Comparison of ENCODE assay signal across 11 cellular contexts in genomic region chr16:3999479-3999868, GRCh38.
DNase-seq lines count a peak whose midpoint lies in the region; ATAC-seq, FAIRE-seq and TF ChIP-seq lines count a peak whose summit lies in the region.
"Had no signal": no experiment of that assay in that cellular context is flagged by ENCODE, and none has a peak within 500 bp of the region (broad histone marks: within the 10 kb centered on the region; RNA-seq: fewer than 3 reads in every experiment).

No MANE protein-coding gene starts in this region.

- H3K4me3 ChIP-seq in GM23248 (peak overlapping the region; percentile 10; the same call in 1 of the 2 replicates), astrocyte (ENCODE audit: insufficient read depth, low read depth, low read length) (no peak overlapping the region), iPS-20b (ENCODE audit: low read length) (no peak overlapping the region), gastrocnemius medialis (peak overlapping the region in 2 of 4 donors; percentile 9 to 31)
- H3K4me3 ChIP-seq: ascending aorta had no signal

- H3K4me3 Mint-ChIP-seq in astrocyte (ENCODE audit: unreplicated experiment) = no peak overlapping the region

- H3K27me3 ChIP-seq in GM23248 (replicated peaks; ENCODE audit: insufficient read depth) = no peaks in the 10 kb centered on the region
- no peaks in the 10 kb centered on the region for H3K27me3 ChIP-seq in astrocyte (ENCODE audit: insufficient read depth, low read length)
- H3K27me3 ChIP-seq in iPS-20b (ENCODE audit: insufficient read depth, low read length) = no peaks in the 10 kb centered on the region
- H3K27me3 ChIP-seq in gastrocnemius medialis = no peaks in the 10 kb centered on the region
- H3K27me3 ChIP-seq: ascending aorta, neutrophil had no signal

- H3K9me2 ChIP-seq in GM23248 (ENCODE audit: insufficient read depth) = no peaks in the 10 kb centered on the region

- H3K4me2 ChIP-seq in GM23248 (ENCODE audit: unreplicated experiment) (peak overlapping the region; percentile 51), astrocyte (ENCODE audit: low read length) (peak overlapping the region; percentile 33)

- H3K4me1 Mint-ChIP-seq in astrocyte (ENCODE audit: low read depth, unreplicated experiment) = peaks cover 11% of the 10 kb centered on the region

- H3K9ac ChIP-seq in GM23248 (peak overlapping the region; percentile 69), astrocyte (ENCODE audit: low read length) (no peak overlapping the region), iPS-20b (ENCODE audit: low read depth, low read length) (peak overlapping the region; percentile 31; the same call in 1 of the 2 replicates)

- peaks cover 5% of the 10 kb centered on the region for H3K36me3 Mint-ChIP-seq in astrocyte (ENCODE audit: low read depth, unreplicated experiment)
- no peaks in the 10 kb centered on the region for H3K36me3 Mint-ChIP-seq in activated naive CD4-positive, alpha-beta T cell treated with anti-CD3 and anti-CD28 coated beads, Interleukin-2, amount 50 U/mL, for 72 hours

- H4K20me1 ChIP-seq in GM23248 (ENCODE audit: insufficient read depth) (no peaks in the 10 kb centered on the region), astrocyte (ENCODE audit: insufficient read depth, low read length) (no peaks in the 10 kb centered on the region)

- H3K27me3 Mint-ChIP-seq in astrocyte (ENCODE audit: low read depth, unreplicated experiment) = peaks cover 2% of the 10 kb centered on the region

- TF ChIP-seq CTCF in astrocyte (IDR thresholded peaks at IDR 0.05; ENCODE audit: insufficient read depth, low read depth, low read length) (no peak), gastrocnemius medialis (IDR thresholded peaks at IDR 0.05 in 4 of 5, conservative IDR thresholded peaks at IDR 0.05 in 1 of 5) (no peak)

- no peaks in the 10 kb centered on the region for H3K9me3 ChIP-seq in GM23248 (ENCODE audit: low read depth)
- H3K9me3 ChIP-seq in astrocyte (ENCODE audit: insufficient read depth, low read depth, low read length) = no peaks in the 10 kb centered on the region
- no peaks in the 10 kb centered on the region for H3K9me3 ChIP-seq in iPS-20b (ENCODE audit: insufficient read depth, low read depth, low read length)
- H3K9me3 ChIP-seq in gastrocnemius medialis = no peaks in the 10 kb centered on the region
- H3K9me3 ChIP-seq: ascending aorta, neutrophil had no signal

- ATAC-seq in gastrocnemius medialis (peak; percentile 47 to 53), HG03460 (IDR thresholded peaks at IDR 0.05; ENCODE audit: unreplicated experiment) (no peak)
- no peak for ATAC-seq in activated naive CD4-positive, alpha-beta T cell treated with anti-CD3 and anti-CD28 coated beads, Interleukin-2, amount 50 U/mL, for 72 hours

- intact Hi-C loops in gastrocnemius medialis (cut with DNase I; ENCODE audit: low total_unique reads) = no loop called here

- FAIRE-seq in astrocyte (lab: Jason Lieb, UNC) = no peak

- TF ChIP-seq POLR2A in gastrocnemius medialis (IDR thresholded peaks at IDR 0.05) = no peak

- peak overlapping the region; percentile 77 for H3K27ac Mint-ChIP-seq in astrocyte (ENCODE audit: unreplicated experiment)
- H3K27ac Mint-ChIP-seq in activated naive CD4-positive, alpha-beta T cell treated with anti-CD3 and anti-CD28 coated beads, Interleukin-2, amount 50 U/mL, for 72 hours = no peak overlapping the region

- H3K9me3 Mint-ChIP-seq in astrocyte (ENCODE audit: unreplicated experiment) = no peaks in the 10 kb centered on the region
- no peaks in the 10 kb centered on the region for H3K9me3 Mint-ChIP-seq in activated naive CD4-positive, alpha-beta T cell treated with anti-CD3 and anti-CD28 coated beads, Interleukin-2, amount 50 U/mL, for 72 hours

- H3K4me1 ChIP-seq in GM23248 (ENCODE audit: insufficient read depth) (peaks cover 12% of the 10 kb centered on the region), astrocyte (ENCODE audit: insufficient read depth, low read length) (peaks cover 10% of the 10 kb centered on the region), iPS-20b (ENCODE audit: insufficient read depth, low read length) (peaks cover 10% of the 10 kb centered on the region; the same call in 1 of the 2 replicates), gastrocnemius medialis (peaks cover 12 to 19% of the 10 kb centered on the region in 2 donors)

- H2AFZ ChIP-seq in GM23248 (peak overlapping the region; percentile 35; the same call in 1 of the 2 replicates), astrocyte (ENCODE audit: low read depth, low read length) (no peak overlapping the region)

- 14 to 17% methylated on average over 8 of the region's 8 CpGs for WGBS in GM23248 (ENCODE audit: low coverage in 1 of 2, low lambda C conversion rate in 2 of 2, missing lambda C conversion rate in 2 of 2), 2 experiments

- H3K27ac ChIP-seq in GM23248 (peak overlapping the region; percentile 75), astrocyte (ENCODE audit: low read depth, low read length) (no peak overlapping the region), iPS-20b (ENCODE audit: low read length) (no peak overlapping the region), gastrocnemius medialis (peak overlapping the region; percentile 45 to 74 (median 54))
- H3K27ac ChIP-seq: neutrophil had no signal

- no peaks in the 10 kb centered on the region; the same call in 1 of the 2 replicates for H3K79me2 ChIP-seq in GM23248 (ENCODE audit: insufficient read depth)
- H3K79me2 ChIP-seq in astrocyte (ENCODE audit: insufficient read depth, low read length) = no peaks in the 10 kb centered on the region

- in situ Hi-C loops in GM23248 (cut with MboI) = no loop called here
- in situ Hi-C loops in gastrocnemius medialis (cut with MboI; ENCODE audit: low sequenced_read_pairs in 4 of 4) = loop anchor here in 1 of 4 donors (25.0 kb wide), 1 partner anchor 113 kb away; the partner anchor contains the start of gene ADCY9

- H3K36me3 ChIP-seq in GM23248 (ENCODE audit: low read depth) = no peaks in the 10 kb centered on the region
- H3K36me3 ChIP-seq in astrocyte (ENCODE audit: insufficient read depth, low read length) = no peaks in the 10 kb centered on the region
- H3K36me3 ChIP-seq in iPS-20b (ENCODE audit: insufficient read depth, low read depth, low read length) = no peaks in the 10 kb centered on the region
- H3K36me3 ChIP-seq in gastrocnemius medialis = no peaks in the 10 kb centered on the region
- H3K36me3 ChIP-seq: neutrophil had no signal

- DNase-seq in GM23248 (peak; percentile 84), astrocyte (ENCODE audit: low read depth) (peak; percentile 61), gastrocnemius medialis (peak in 1 of 2 donors; percentile 43), germinal center (ENCODE audit: low spot score) (no peak), GOT3 (lab: John Stamatoyannopoulos, UW) (no peak)
- DNase-seq in activated naive CD4-positive, alpha-beta T cell treated with anti-CD3 and anti-CD28 coated beads, Interleukin-2, amount 50 U/mL, for 72 hours (ENCODE audit: low spot score in 2 of 2) = no peak
- DNase-seq: NCI-H1048 had no signal

- H3F3A ChIP-seq in GM23248 (ENCODE audit: insufficient read depth) = no peaks in the 10 kb centered on the region

Comparison
In these comparisons a context has a peak if more than half of its experiments do, and no peak if none do; other contexts are left out.
1. DNase-seq: peak in GM23248 (single experiment) and astrocyte (single experiment); none in activated naive CD4-positive, alpha-beta T cell treated with anti-CD3 and anti-CD28 coated beads, Interleukin-2, amount 50 U/mL, for 72 hours (0 of 2), germinal center (single experiment) and GOT3 (single experiment).
2. H3K27ac ChIP-seq: peak in GM23248 (single experiment) and gastrocnemius medialis (4 of 4); none in astrocyte (single experiment) and iPS-20b (single experiment).
3. ATAC-seq: peak in gastrocnemius medialis (2 of 2); none in activated naive CD4-positive, alpha-beta T cell treated with anti-CD3 and anti-CD28 coated beads, Interleukin-2, amount 50 U/mL, for 72 hours (0 of 2) and HG03460 (single experiment).